ENCODE assay signal across 17 cellular contexts in the genomic region with DNA sequence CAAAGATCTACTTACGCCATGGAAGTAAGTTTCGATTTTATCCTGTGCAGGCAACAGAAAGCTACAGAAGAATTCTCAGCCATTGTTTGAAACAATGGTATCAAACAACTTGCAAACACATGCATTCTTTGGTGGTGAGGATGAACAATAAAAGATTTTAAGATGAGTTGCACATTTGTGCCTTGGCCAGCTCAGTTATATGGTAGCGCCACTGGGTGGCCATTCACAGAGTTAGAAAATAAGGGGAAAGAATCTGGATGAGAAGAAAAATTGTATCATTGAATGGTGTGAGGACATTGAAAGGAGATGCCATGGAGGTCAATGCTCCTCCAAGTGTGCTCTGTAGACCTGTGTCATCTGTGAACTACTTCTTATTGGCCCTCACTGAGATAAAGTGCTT. TPM values are rescaled to one million over a fixed set of nuclear protein-coding genes. Genes with fewer than 3 reads are reported as not detected.
DNase-seq lines count a peak whose midpoint lies in the region; ATAC-seq, FAIRE-seq and TF ChIP-seq lines count a peak whose summit lies in the region.
"Had no signal": no experiment of that assay in that cellular context is flagged by ENCODE, and none has a peak within 500 bp of the region (broad histone marks: within the 10 kb centered on the region; RNA-seq: fewer than 3 reads in every experiment).

No MANE protein-coding gene starts in this region.

- POLR2A ChIA-PET in OCI-LY7 (lab: Charles Lee): interaction anchor here (1.0 to 1.3 kb wide), 2 partner anchors 9 to 27 kb away, joined by 3 to 5 read pairs; no protein-coding TSS in a partner anchor

- no peak overlapping the region for H3K27ac Mint-ChIP-seq in GM23338
- H3K27ac Mint-ChIP-seq: CD8-positive, alpha-beta memory T cell; IgD-negative memory B cell had no signal

- H4K20me1 ChIP-seq in GM23338 (replicated peaks; ENCODE audit: insufficient read depth): no peaks in the 10 kb centered on the region
- no peaks in the 10 kb centered on the region for H4K20me1 ChIP-seq in OCI-LY7 (ENCODE audit: insufficient read depth, low read length)

- H3K4me2 ChIP-seq in GM23338: no peak overlapping the region
- no peak overlapping the region for H3K4me2 ChIP-seq in OCI-LY7 (ENCODE audit: low read length)
- H3K4me2 ChIP-seq: A549 had no signal

- H3K4me3 Mint-ChIP-seq in GM23338: no peak overlapping the region
- H3K4me3 Mint-ChIP-seq: CD8-positive, alpha-beta memory T cell; IgD-negative memory B cell had no signal

- CTCF ChIA-PET in OCI-LY7 (lab: Charles Lee; ENCODE audit: unreplicated experiment): no interaction called here

- H3K79me2 ChIP-seq in GM23338 (replicated peaks; ENCODE audit: insufficient read depth): no peaks in the 10 kb centered on the region
- peaks cover 12% of the 10 kb centered on the region; the same call in 1 of the 2 replicates for H3K79me2 ChIP-seq in OCI-LY7 (ENCODE audit: insufficient read depth, low read depth, low read length)

- H3K36me3 ChIP-seq in GM23338 (ENCODE audit: insufficient read depth) (no peaks in the 10 kb centered on the region), OCI-LY7 (ENCODE audit: insufficient read depth, low read length) (peaks cover 5% of the 10 kb centered on the region; the same call in 1 of the 2 replicates)

- no peaks in the 10 kb centered on the region for H3F3A ChIP-seq in GM23338 (replicated peaks; ENCODE audit: low read depth)

- no peaks in the 10 kb centered on the region for H3K27me3 Mint-ChIP-seq in GM23338 (ENCODE audit: insufficient read depth, low read depth, poor library complexity)
- H3K27me3 Mint-ChIP-seq: CD8-positive, alpha-beta memory T cell had no signal

- H3K4me3 ChIP-seq in GM23338: no peak overlapping the region
- no peak overlapping the region for H3K4me3 ChIP-seq in OCI-LY7 (ENCODE audit: low read depth, low read length, poor library complexity, severe bottlenecking)
- H3K4me3 ChIP-seq: A549 had no signal

- H3K27me3 ChIP-seq in GM23338 (ENCODE audit: insufficient read depth): no peaks in the 10 kb centered on the region
- H3K27me3 ChIP-seq in foreskin keratinocyte: peaks cover under 1% of the 10 kb centered on the region

- H3K27ac ChIP-seq in GM23338 (ENCODE audit: low read depth): no peak overlapping the region
- H3K27ac ChIP-seq in OCI-LY7 (ENCODE audit: low read depth, low read length, poor library complexity, severe bottlenecking): no peak overlapping the region
- no peak overlapping the region for H3K27ac ChIP-seq in foreskin keratinocyte
- H3K27ac ChIP-seq: A549 had no signal

- no peaks in the 10 kb centered on the region for H3K9me2 ChIP-seq in GM23338 (ENCODE audit: insufficient read depth)
- H3K9me2 ChIP-seq in OCI-LY7 (ENCODE audit: insufficient read depth, low read length): no peaks in the 10 kb centered on the region

- H3K36me3 Mint-ChIP-seq in GM23338 (ENCODE audit: low read depth): no peaks in the 10 kb centered on the region
- H3K36me3 Mint-ChIP-seq: CD8-positive, alpha-beta memory T cell; IgD-negative memory B cell had no signal

- ATAC-seq in GM23338 (no peak), foreskin keratinocyte (no peak), HG03025 (IDR thresholded peaks at IDR 0.05; ENCODE audit: low FRiP score, unreplicated experiment) (no peak)
- ATAC-seq: A549 had no signal

- FAIRE-seq in D721Med (lab: Jason Lieb, UNC): peak; percentile 71
- FAIRE-seq: A549, GM12891 had no signal

- DNase-seq in D721Med (ENCODE audit: insufficient read length, low spot score) (no peak), GM23338 (ENCODE audit: low spot score) (no peak), OCI-LY7 (ENCODE audit: low spot score) (no peak), foreskin keratinocyte (no peak), NCI-H1048 (lab: John Stamatoyannopoulos, UW) (no peak), LoVo (ENCODE audit: low spot score) (no peak), kidney tubule cell (ENCODE audit: low spot score) (no peak)
- DNase-seq: Caco-2; CD8-positive, alpha-beta memory T cell; DMS53; KG1 had no signal

- H3K4me1 ChIP-seq in GM23338 (ENCODE audit: insufficient read depth) (peaks cover 17% of the 10 kb centered on the region), OCI-LY7 (ENCODE audit: insufficient read depth, low read length, poor library complexity, severe bottlenecking) (peaks cover 19% of the 10 kb centered on the region), foreskin keratinocyte (no peaks in the 10 kb centered on the region)
- H3K4me1 ChIP-seq: A549, Caco-2 had no signal

- no peak overlapping the region for H2AFZ ChIP-seq in GM23338
- H2AFZ ChIP-seq in OCI-LY7 (ENCODE audit: low read length): no peak overlapping the region

- no peaks in the 10 kb centered on the region for H3K9me3 ChIP-seq in OCI-LY7 (ENCODE audit: low read length)
- H3K9me3 ChIP-seq: A549, Caco-2 had no signal

- no peak for TF ChIP-seq CTCF in D721Med (IDR thresholded peaks at IDR 0.05; ENCODE audit: insufficient read depth, missing control alignments)
- TF ChIP-seq CTCF in GM23338 (conservative IDR thresholded peaks at IDR 0.05; ENCODE audit: low read depth in 2 of 2): peak; percentile 35 to 57
- peak; percentile 47 for TF ChIP-seq CTCF in OCI-LY7 (conservative IDR thresholded peaks at IDR 0.05; ENCODE audit: low read length)
- TF ChIP-seq CTCF in foreskin keratinocyte (conservative IDR thresholded peaks at IDR 0.05): peak; percentile 9

- intact Hi-C loops in OCI-LY7 (cut with micrococcal nuclease; ENCODE audit: unreplicated experiment): no loop called here

- H3K4me1 Mint-ChIP-seq in GM23338: peaks cover 27% of the 10 kb centered on the region
- H3K4me1 Mint-ChIP-seq: CD8-positive, alpha-beta memory T cell; IgD-negative memory B cell had no signal

- no peaks in the 10 kb centered on the region for H3K9me3 Mint-ChIP-seq in GM23338
- H3K9me3 Mint-ChIP-seq: IgD-negative memory B cell had no signal

- no TSS peak for BruUV-seq in OCI-LY7 (replicated peaks; lab: Mats Ljungman, UMichigan)

TF ChIP-seq in GM23338, 12 proteins besides CTCF, POLR2A, EP300 and RAD21:
- TF ChIP-seq CREB1 (CRISPR knock-in tag; IDR thresholded peaks at IDR 0.05; ENCODE audit: low read depth) (no peak), EZH2 (IDR thresholded peaks at IDR 0.05; ENCODE audit: low read depth, unreplicated experiment) (no peak), ZNF331 (CRISPR knock-in tag; IDR thresholded peaks at IDR 0.05; ENCODE audit: low read depth) (no peak), EZH2phosphoT487 (IDR thresholded peaks at IDR 0.05; ENCODE audit: unreplicated experiment) (no peak), POLR2AphosphoS5 (IDR thresholded peaks at IDR 0.05; ENCODE audit: low read depth) (no peak)

RNA-seq across cellular contexts. Expression of a gene that starts 11.6 kb away (rescaled TPM):
- 16.4 and 22.0 TPM in 2 replicates for total RNA-seq in GM23338 (2014; rRNA removed; shearing (Covaris generic))
- polyA plus RNA-seq in GM23338 (2016; fragmentation: Nextera tagmentation; extraction: Ambion mirVana) (9.5 and 14.7 TPM in 2 replicates), foreskin keratinocyte (0.15 and 0.17 TPM in 2 replicates)
- 61.3 and 76.9 TPM in 2 replicates for total RNA-seq in OCI-LY7 (2014; rRNA removed; shearing (Covaris generic))
- total RNA-seq in OCI-LY7 (2022) (68.6 and 79.5 TPM in 2 replicates), foreskin keratinocyte (0.11 and 0.41 TPM in 2 replicates)
- total RNA-seq: Caco-2; CD8-positive, alpha-beta memory T cell; Daoy had no signal
- polyA plus RNA-seq: A549; BJ; CD8-positive, alpha-beta memory T cell; IgD-negative memory B cell had no signal

Comparison
In these comparisons a context has a peak if more than half of its experiments do, and no peak if none do; other contexts are left out.
1. RNA of a gene that starts 11.6 kb away (total RNA-seq): 61.3 to 79.5 TPM in OCI-LY7 and 16.4 to 22.0 TPM in GM23338; 0.11 to 0.41 TPM in foreskin keratinocyte; every median in the first group is over 10 times any median in the second.